ENCODE assay signal across 8 cellular contexts in the genomic region with DNA sequence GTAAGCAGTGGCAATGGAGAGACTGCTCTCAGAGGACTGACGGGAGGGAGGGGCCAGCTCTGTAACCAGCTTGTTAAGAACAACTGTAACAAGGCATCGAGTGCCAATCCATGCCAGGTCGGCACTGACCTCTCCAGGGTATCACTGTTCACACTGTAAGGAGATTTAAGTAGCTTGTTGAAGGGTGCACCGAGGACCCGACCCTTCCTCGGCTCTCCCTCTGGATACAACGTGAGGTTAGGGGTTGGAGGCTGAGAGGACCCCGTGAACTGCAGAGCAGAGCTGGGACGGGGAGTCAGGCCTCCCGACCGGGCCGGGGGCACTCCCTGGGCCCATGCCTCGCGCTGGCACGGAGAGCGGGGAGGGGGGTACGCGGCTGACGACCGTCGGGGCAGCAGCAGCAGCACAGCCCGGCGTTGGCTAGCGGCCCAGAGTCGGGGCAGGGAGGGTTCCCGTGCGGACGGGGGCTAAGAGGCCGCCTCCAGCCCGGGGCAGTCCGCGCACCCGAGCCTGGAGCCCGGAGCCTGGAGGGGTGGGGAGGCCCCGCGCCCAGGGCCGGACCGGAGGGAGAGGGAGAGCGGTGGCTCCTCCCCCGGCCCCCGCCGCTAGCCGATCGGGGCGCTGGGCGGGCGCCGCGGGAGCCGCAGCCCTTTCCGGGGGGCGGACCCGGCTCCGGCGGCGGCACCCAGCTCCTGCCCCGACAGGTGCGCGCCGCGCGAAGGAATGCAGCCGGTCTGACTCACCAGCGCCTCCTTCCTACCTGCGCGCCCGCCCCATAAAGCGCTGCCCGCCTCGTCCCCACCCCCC. TPM values are rescaled to one million over a fixed set of nuclear protein-coding genes. Genes with fewer than 3 reads are reported as not detected.
DNase-seq lines count a peak whose midpoint lies in the region; ATAC-seq, FAIRE-seq and TF ChIP-seq lines count a peak whose summit lies in the region.

A gene (plus strand): TSS at position 804 of the 807 bp plus-strand sequence. CDS start 3,245 bp downstream, outside the sequence.

- no peak for TF ChIP-seq CTCF in AG09309 (IDR thresholded peaks at IDR 0.05; ENCODE audit: control insufficient read depth, insufficient read depth, low read depth, low read length, missing control alignments)
- no peak for TF ChIP-seq CTCF in HL-60 (IDR thresholded peaks at IDR 0.05; ENCODE audit: insufficient read depth, low read length)
- TF ChIP-seq CTCF in lower leg skin (IDR thresholded peaks at IDR 0.05): no peak

- peak within 1 kb of the TSS; percentile 12 for H3K4me3 ChIP-seq in AG09309 (ENCODE audit: control insufficient read depth, low read depth, low read length)
- peak within 1 kb of the TSS; percentile 27 for H3K4me3 ChIP-seq in HL-60 (replicated peaks; ENCODE audit: insufficient read depth, low read length)
- peak within 1 kb of the TSS; percentile 51 for H3K4me3 ChIP-seq in lower leg skin (ENCODE audit: low read depth, poor library complexity, severe bottlenecking)

- no peak for FAIRE-seq in RCC 7860 (lab: Jason Lieb, UNC)

- 1 to 4% methylated on average over 11 to 42 of the region's 70 CpGs for WGBS in lower leg skin, 2 donors

- H3K27ac ChIP-seq in HL-60 (replicated peaks): no peak within 1 kb of the TSS

- no peaks in the 10 kb centered on the region for H3K36me3 Mint-ChIP-seq in central memory CD8-positive, alpha-beta T cell (ENCODE audit: insufficient read depth)

- ATAC-seq in activated CD4-positive, CD25-positive, alpha-beta regulatory T cell treated with anti-CD3 and anti-CD28 coated beads, Interleukin-2, amount 50 U/mL, for 24 hours: peak; percentile 77 to 79
- peak; percentile 85 for ATAC-seq in central memory CD8-positive, alpha-beta T cell (replicated peaks; ENCODE audit: extremely low read depth, poor library complexity, severe bottlenecking)

- H3K9me3 Mint-ChIP-seq in central memory CD8-positive, alpha-beta T cell: no peaks in the 10 kb centered on the region

- H3K4me3 Mint-ChIP-seq in central memory CD8-positive, alpha-beta T cell: peak within 1 kb of the TSS; percentile 85

- intact Hi-C loops in lower leg skin (cut with DNase I; ENCODE audit: low total_unique reads): no loop called here

- no peaks in the 10 kb centered on the region for H3K27me3 Mint-ChIP-seq in central memory CD8-positive, alpha-beta T cell

- no peak for TF ChIP-seq POLR2A in lower leg skin (IDR thresholded peaks at IDR 0.05)

- H3K27me3 ChIP-seq in HL-60 (ENCODE audit: insufficient read depth, poor library complexity, severe bottlenecking): peaks cover 16% of the 10 kb centered on the region

- peaks cover 5% of the 10 kb centered on the region for H3K4me1 Mint-ChIP-seq in central memory CD8-positive, alpha-beta T cell

- DNase-seq in AG09309 (ENCODE audit: low read depth) (no peak), HL-60 (ENCODE audit: low read depth in 1 of 2, low spot score in 1 of 2) (peak in 1 of 2 experiments; percentile 35), lower leg skin (ENCODE audit: low spot score in 2 of 2) (peak in 1 of 2 donors; percentile 93), NCI-H187 treated with DMSO at 0.1 percent for 48 hours (lab: John Stamatoyannopoulos, UW) (no peak), RCC 7860 (ENCODE audit: low spot score) (no peak)
- peak; percentile 27 to 28 for DNase-seq in central memory CD8-positive, alpha-beta T cell (ENCODE audit: low spot score in 2 of 2)
- peak; percentile 22 to 33 (median 27) for DNase-seq in stimulated activated CD4-positive, alpha-beta T cell treated with anti-CD3 and anti-CD28 coated beads, TNF-alpha, amount 100 ng/mL, for 1 hour (ENCODE audit: low read depth in 3 of 3, low spot score in 1 of 3)

- H3K27ac Mint-ChIP-seq in central memory CD8-positive, alpha-beta T cell (ENCODE audit: low read depth): no peak within 1 kb of the TSS

RNA-seq across cellular contexts. Expression of the gene that starts here (rescaled TPM):
- 100 to 1,000 TPM; 371 to 689 (median 435) TPM for total RNA-seq in lower leg skin

Comparison
In these comparisons a context has a peak if more than half of its experiments do, and no peak if none do; other contexts are left out.
1. DNase-seq: peak in central memory CD8-positive, alpha-beta T cell (2 of 2) and stimulated activated CD4-positive, alpha-beta T cell treated with anti-CD3 and anti-CD28 coated beads, TNF-alpha, amount 100 ng/mL, for 1 hour (3 of 3); none in AG09309 (single experiment), NCI-H187 treated with DMSO at 0.1 percent for 48 hours (single experiment) and RCC 7860 (single experiment).
2. Peak in every context shown above with its lines, with median percentiles within 50 percentile points of each other: H3K4me3 ChIP-seq.